In the genomic region with DNA sequence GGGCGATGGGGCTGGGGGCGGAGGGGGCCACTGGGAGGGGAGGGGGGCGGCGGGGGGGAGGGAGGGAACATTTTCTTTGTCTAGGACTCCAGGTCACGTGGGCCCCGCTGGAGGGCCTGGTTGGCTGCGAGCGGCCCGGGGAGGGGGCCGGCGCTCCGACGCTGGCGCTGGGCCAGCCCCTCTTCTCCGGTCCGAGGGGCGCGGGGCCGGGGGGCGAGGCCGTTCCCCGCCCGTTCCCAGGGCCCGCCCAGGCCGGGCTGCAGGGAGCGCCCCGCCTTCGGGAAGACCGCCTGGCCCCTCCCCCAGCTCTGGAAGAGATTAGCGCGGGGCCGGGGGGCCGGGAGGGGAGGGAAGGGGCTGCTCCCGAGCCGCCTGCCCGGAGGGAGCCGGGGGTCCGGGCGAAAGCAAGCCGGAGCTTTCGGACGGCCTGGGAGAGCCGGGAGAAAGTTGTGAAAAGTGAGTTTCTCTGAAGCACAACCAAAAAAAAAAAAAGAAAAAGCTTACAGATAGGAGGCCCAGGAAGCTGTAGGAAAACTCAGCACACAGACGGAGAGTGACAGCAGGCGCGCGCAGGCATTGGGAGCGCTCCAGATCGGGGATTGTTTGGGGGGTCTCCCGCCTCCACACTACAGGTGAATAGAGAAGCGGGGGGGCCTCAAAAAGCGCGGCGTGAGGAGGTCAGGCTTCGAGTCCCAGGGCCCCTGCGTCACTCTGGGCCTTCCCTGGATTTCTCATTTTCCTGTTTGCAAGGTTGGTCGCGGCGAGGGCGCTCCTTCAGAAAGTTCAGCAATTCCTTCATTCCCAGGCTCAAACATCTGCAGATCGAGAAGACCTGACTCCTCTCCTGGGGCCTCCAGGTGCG, we compare ENCODE assay signal across 1 cellular context.
TF ChIP-seq lines count a peak whose summit lies in the region.

No MANE protein-coding gene starts in this region.

TF ChIP-seq in H1, 55 proteins besides CTCF, POLR2A, EP300 and RAD21 (continued from another document):
- TF ChIP-seq ATF3 (IDR thresholded peaks at IDR 0.05; ENCODE audit: insufficient read depth, low read depth, low read length) (0 out of 2 replicates have a peak, but pooled peaks have one; percentile 45), EZH2 (IDR thresholded peaks at IDR 0.05; ENCODE audit: low read depth, low read length, severe bottlenecking) (no peak), SAP30 (IDR thresholded peaks at IDR 0.05; ENCODE audit: insufficient read depth, insufficient replicate concordance, low read length) (no peak), TCF12 (IDR thresholded peaks at IDR 0.05; ENCODE audit: low read depth, low read length) (no peak), CHD1 (IDR thresholded peaks at IDR 0.05; ENCODE audit: low read depth, low read length) (no peak), BRCA1 (IDR thresholded peaks at IDR 0.05; ENCODE audit: low read depth, low read length) (no peak), USF2 (IDR thresholded peaks at IDR 0.05; ENCODE audit: low read length) (peak; percentile 83), POU5F1 (IDR thresholded peaks at IDR 0.05; ENCODE audit: low read depth, low read length) (no peak), CBX5 (IDR thresholded peaks at IDR 0.05; ENCODE audit: low read depth, low read length) (no peak), RXRA (IDR thresholded peaks at IDR 0.05; ENCODE audit: insufficient read depth, low read depth, low read length) (no peak), KDM5A (IDR thresholded peaks at IDR 0.05; ENCODE audit: low read length) (no peak), CHD7 (IDR thresholded peaks at IDR 0.05; ENCODE audit: insufficient replicate concordance, low read length) (no peak), SRF (IDR thresholded peaks at IDR 0.05; ENCODE audit: low read depth, low read length) (no peak), NANOG (IDR thresholded peaks at IDR 0.05; ENCODE audit: insufficient read depth, low read depth, low read length, poor library complexity, severe bottlenecking) (no peak), HDAC6 (IDR thresholded peaks at IDR 0.05; ENCODE audit: low read depth, low read length) (no peak), SP2 (IDR thresholded peaks at IDR 0.05; ENCODE audit: low read length) (no peak), GABPA (IDR thresholded peaks at IDR 0.05; ENCODE audit: borderline replicate concordance, insufficient read depth, low read length) (no peak), CTBP2 (IDR thresholded peaks at IDR 0.05; ENCODE audit: borderline replicate concordance, insufficient read depth, insufficient read length, low read length) (no peak), CREB1 (IDR thresholded peaks at IDR 0.05) (no peak), RBBP5 (IDR thresholded peaks at IDR 0.05; ENCODE audit: borderline replicate concordance, low read depth, low read length) (no peak; the same call in 1 of the 2 replicates), TAF1 (IDR thresholded peaks at IDR 0.05; ENCODE audit: low read depth, low read length) (peak; percentile 35; the same call in 1 of the 2 replicates), ASH2L (IDR thresholded peaks at IDR 0.05; ENCODE audit: low read length) (peak; percentile 72), BCL11A (IDR thresholded peaks at IDR 0.05; ENCODE audit: low read depth in 2 of 2, low read length in 2 of 2) (no peak), NRF1 (IDR thresholded peaks at IDR 0.05; ENCODE audit: low read depth, low read length) (no peak), MAX (IDR thresholded peaks at IDR 0.05) (peak; percentile 29), JUN (IDR thresholded peaks at IDR 0.05; ENCODE audit: low read depth, low read length) (no peak), CHD2 (IDR thresholded peaks at IDR 0.05; ENCODE audit: low read length) (no peak), SIRT6 (IDR thresholded peaks at IDR 0.05; ENCODE audit: low read length) (no peak), HDAC2 (IDR thresholded peaks at IDR 0.05; ENCODE audit: borderline replicate concordance in 1 of 2, low read depth in 2 of 2, low read length in 2 of 2) (no peak), ZNF274 (IDR thresholded peaks at IDR 0.05; ENCODE audit: borderline replicate concordance, extremely low read depth, low read length) (no peak), FOSL1 (IDR thresholded peaks at IDR 0.05; ENCODE audit: insufficient read depth, low read depth, low read length) (no peak), EGR1 (IDR thresholded peaks at IDR 0.05; ENCODE audit: borderline replicate concordance, low read depth, low read length) (no peak), YY1 (IDR thresholded peaks at IDR 0.05; ENCODE audit: low read depth, low read length) (no peak), JUND (IDR thresholded peaks at IDR 0.05; ENCODE audit: low read length) (no peak), RNF2 (IDR thresholded peaks at IDR 0.05; ENCODE audit: borderline replicate concordance, low read depth, low read length, missing control alignments, poor library complexity, severe bottlenecking) (no peak), POLR2AphosphoS5 (IDR thresholded peaks at IDR 0.05; ENCODE audit: low read depth, low read length) (no peak), CBX8 (IDR thresholded peaks at IDR 0.05; ENCODE audit: borderline replicate concordance, low read depth, low read length) (no peak), SUZ12 (IDR thresholded peaks at IDR 0.05; ENCODE audit: low read length) (no peak), MAFK (IDR thresholded peaks at IDR 0.05; ENCODE audit: low read depth, low read length) (no peak), KDM1A (IDR thresholded peaks at IDR 0.05; ENCODE audit: borderline replicate concordance, low read length) (no peak), GTF2F1 (IDR thresholded peaks at IDR 0.05; ENCODE audit: borderline replicate concordance, low read depth, low read length) (no peak), SP1 (IDR thresholded peaks at IDR 0.05; ENCODE audit: low read depth, low read length) (no peak; the same call in 1 of the 2 replicates), SIN3A (conservative IDR thresholded peaks at IDR 0.05 in 1 of 2, IDR thresholded peaks at IDR 0.05 in 1 of 2; ENCODE audit: low read depth in 1 of 2, low read length in 2 of 2) (0 out of 4 replicates have a peak, but pooled peaks of 1 of the 2 experiments have one; percentile 29), TAF7 (optimal IDR thresholded peaks at IDR 0.05; ENCODE audit: borderline replicate concordance, low read depth, low read length) (no peak), CEBPB (IDR thresholded peaks at IDR 0.05; ENCODE audit: low read depth, low read length) (no peak), TEAD4 (IDR thresholded peaks at IDR 0.05; ENCODE audit: low read depth, low read length) (no peak), PHF8 (conservative IDR thresholded peaks at IDR 0.05; ENCODE audit: low read depth, low read length) (peak; percentile 25; the same call in 1 of the 2 replicates)
- TF ChIP-seq, protein P1, sequence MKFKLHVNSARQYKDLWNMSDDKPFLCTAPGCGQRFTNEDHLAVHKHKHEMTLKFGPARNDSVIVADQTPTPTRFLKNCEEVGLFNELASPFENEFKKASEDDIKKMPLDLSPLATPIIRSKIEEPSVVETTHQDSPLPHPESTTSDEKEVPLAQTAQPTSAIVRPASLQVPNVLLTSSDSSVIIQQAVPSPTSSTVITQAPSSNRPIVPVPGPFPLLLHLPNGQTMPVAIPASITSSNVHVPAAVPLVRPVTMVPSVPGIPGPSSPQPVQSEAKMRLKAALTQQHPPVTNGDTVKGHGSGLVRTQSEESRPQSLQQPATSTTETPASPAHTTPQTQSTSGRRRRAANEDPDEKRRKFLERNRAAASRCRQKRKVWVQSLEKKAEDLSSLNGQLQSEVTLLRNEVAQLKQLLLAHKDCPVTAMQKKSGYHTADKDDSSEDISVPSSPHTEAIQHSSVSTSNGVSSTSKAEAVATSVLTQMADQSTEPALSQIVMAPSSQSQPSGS (IDR thresholded peaks at IDR 0.05; ENCODE audit: low read length) = no peak
- TF ChIP-seq, protein P2, sequence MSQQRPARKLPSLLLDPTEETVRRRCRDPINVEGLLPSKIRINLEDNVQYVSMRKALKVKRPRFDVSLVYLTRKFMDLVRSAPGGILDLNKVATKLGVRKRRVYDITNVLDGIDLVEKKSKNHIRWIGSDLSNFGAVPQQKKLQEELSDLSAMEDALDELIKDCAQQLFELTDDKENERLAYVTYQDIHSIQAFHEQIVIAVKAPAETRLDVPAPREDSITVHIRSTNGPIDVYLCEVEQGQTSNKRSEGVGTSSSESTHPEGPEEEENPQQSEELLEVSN (IDR thresholded peaks at IDR 0.05) = no peak
TF ChIP-seq in H1: peak in this region for 9.
